ENCODE assay signal across 34 cellular contexts in the genomic region with DNA sequence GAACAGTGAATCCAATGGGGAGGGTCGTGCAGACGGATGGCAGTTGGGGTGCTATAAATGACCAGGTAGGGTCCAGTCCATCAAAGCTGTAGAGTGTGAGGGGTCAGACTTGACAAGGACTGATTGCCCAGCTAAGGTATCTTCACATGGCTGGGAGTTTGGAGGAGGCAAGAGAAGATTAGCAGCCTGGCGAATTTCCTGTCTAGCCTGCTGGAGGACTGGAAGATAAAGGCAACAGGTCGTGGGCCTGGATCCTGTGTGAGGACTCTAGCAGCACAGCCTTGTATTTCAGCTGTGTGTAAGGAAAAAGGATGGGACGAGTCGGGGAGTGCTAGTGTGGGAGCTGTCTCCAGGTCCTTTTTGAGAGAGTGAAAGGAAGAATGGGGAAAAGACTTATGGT. TPM values are rescaled to one million over a fixed set of nuclear protein-coding genes. Genes with fewer than 3 reads are reported as not detected.
"Had no signal": no experiment of that assay in that cellular context is flagged by ENCODE, and none has a peak within 500 bp of the region (broad histone marks: within the 10 kb centered on the region; RNA-seq: fewer than 3 reads in every experiment).

No MANE protein-coding gene starts in this region.

- H3K4me1 ChIP-seq: ascending aorta, breast epithelium, esophagus muscularis mucosa, gastrocnemius medialis had no signal

- H3K36me3 Mint-ChIP-seq: activated naive CD4-positive, alpha-beta T cell treated with anti-CD3 and anti-CD28 coated beads, Interleukin-2, amount 50 U/mL, for 72 hours; brain; T-cell had no signal

- H3K27ac ChIP-seq: ascending aorta, breast epithelium, cardiac muscle cell, colonic mucosa, dorsolateral prefrontal cortex, esophagus muscularis mucosa, foreskin keratinocyte, gastrocnemius medialis, heart left ventricle, WERI-Rb-1 had no signal

- H3K27me3 Mint-ChIP-seq: activated B cell treated with CpG ODN at 0.5 μM for 24 hours; activated naive CD8-positive, alpha-beta T cell treated with anti-CD3 and anti-CD28 coated beads, Interleukin-2, amount 10 ng/mL, durations not matched to agents 7 days and 5 days; activated T-cell treated with anti-CD3 and anti-CD28 coated beads, Interleukin-2, amount 50 U/mL, for 24 hours had no signal

- H3K4me3 Mint-ChIP-seq: activated B cell treated with CpG ODN at 0.5 μM for 24 hours; activated CD8-positive, alpha-beta T cell treated with anti-CD3 and anti-CD28 coated beads for 36 hours; activated naive CD4-positive, alpha-beta T cell treated with anti-CD3 and anti-CD28 coated beads for 36 hours; activated naive CD8-positive, alpha-beta T cell treated with anti-CD3 and anti-CD28 coated beads, Interleukin-2, amount 10 ng/mL, durations not matched to agents 7 days and 5 days; activated T-cell treated with anti-CD3 and anti-CD28 coated beads, Interleukin-2, amount 50 U/mL, for 24 hours; activated T-cell treated with anti-CD3 and anti-CD28 coated beads, Interleukin-2, amount 50 U/mL, for 72 hours; brain; dendritic cell treated with granulocyte-macrophage colony-stimulating factor and Interleukin-4, amounts not matched to agents 40 ng/mL and 50 ng/mL, for 4 days; T-cell; T-helper 1 cell treated with Interleukin-12 subunit alpha and Interleukin-12 subunit beta and Interleukin-4 antibody, amounts not matched to agents 30 μg/mL and 1 μg/mL, for 36 hours had no signal

- ATAC-seq: activated CD4-positive, CD25-positive, alpha-beta regulatory T cell treated with anti-CD3 and anti-CD28 coated beads, Interleukin-2, amount 50 U/mL, for 24 hours; activated CD8-positive, alpha-beta T cell treated with anti-CD3 and anti-CD28 coated beads for 36 hours; activated naive CD4-positive, alpha-beta T cell treated with anti-CD3 and anti-CD28 coated beads, Interleukin-2, amount 50 U/mL, for 72 hours; activated T-cell treated with anti-CD3 and anti-CD28 coated beads, Interleukin-2, amount 50 U/mL, for 72 hours; foreskin keratinocyte; gastrocnemius medialis; heart left ventricle; T-cell had no signal

- H3K27me3 ChIP-seq: ascending aorta, cardiac muscle cell, colonic mucosa, foreskin keratinocyte, gastrocnemius medialis, heart left ventricle had no signal

- H3K27ac Mint-ChIP-seq: activated B cell treated with CpG ODN at 0.5 μM for 24 hours; activated CD8-positive, alpha-beta T cell treated with anti-CD3 and anti-CD28 coated beads for 36 hours; activated naive CD4-positive, alpha-beta T cell treated with anti-CD3 and anti-CD28 coated beads for 36 hours; activated naive CD4-positive, alpha-beta T cell treated with anti-CD3 and anti-CD28 coated beads, Interleukin-2, amount 50 U/mL, for 72 hours; activated naive CD8-positive, alpha-beta T cell treated with anti-CD3 and anti-CD28 coated beads, Interleukin-2, amount 10 ng/mL, durations not matched to agents 7 days and 5 days; activated T-cell treated with anti-CD3 and anti-CD28 coated beads, Interleukin-2, amount 50 U/mL, for 24 hours; activated T-cell treated with anti-CD3 and anti-CD28 coated beads, Interleukin-2, amount 50 U/mL, for 72 hours; brain; dendritic cell treated with granulocyte-macrophage colony-stimulating factor and Interleukin-4, amounts not matched to agents 40 ng/mL and 50 ng/mL, for 4 days; T-cell; T-helper 1 cell treated with Interleukin-12 subunit alpha and Interleukin-12 subunit beta and Interleukin-4 antibody, amounts not matched to agents 30 μg/mL and 1 μg/mL, for 36 hours had no signal

- H3K36me3 ChIP-seq: ascending aorta, breast epithelium, cardiac muscle cell, colonic mucosa, esophagus muscularis mucosa, gastrocnemius medialis, heart left ventricle, WERI-Rb-1 had no signal

- H3K4me1 Mint-ChIP-seq: brain had no signal

- H3K4me3 ChIP-seq: ascending aorta, breast epithelium, cardiac muscle cell, colonic mucosa, dorsolateral prefrontal cortex, esophagus muscularis mucosa, gastrocnemius medialis, heart left ventricle had no signal

- DNase-seq: activated B cell treated with CpG ODN at 0.5 μM for 24 hours; activated CD4-positive, alpha-beta T cell treated with anti-CD3 and anti-CD28 coated beads for 48 hours; activated CD4-positive, alpha-beta T cell treated with anti-CD3 and anti-CD28 coated beads, Interleukin-2, amount 50 U/mL, for 1 hour; activated CD4-positive, alpha-beta T cell treated with anti-CD3 and anti-CD28 coated beads, Interleukin-2, amount 50 U/mL, for 48 hours; activated CD8-positive, alpha-beta memory T cell treated with anti-CD3 and anti-CD28 coated beads for 24 hours; activated CD8-positive, alpha-beta memory T cell treated with anti-CD3 and anti-CD28 coated beads, Interleukin-2, amount 50 U/mL, for 4 hours; activated CD8-positive, alpha-beta T cell treated with anti-CD3 and anti-CD28 coated beads for 36 hours; activated gamma-delta T cell treated with Interleukin-2 at 50 U/mL for 16 hours; activated naive CD4-positive, alpha-beta T cell treated with anti-CD3 and anti-CD28 coated beads for 36 hours; activated naive CD8-positive, alpha-beta T cell treated with anti-CD3 and anti-CD28 coated beads, Interleukin-2, amount 10 ng/mL, durations not matched to agents 7 days and 5 days; activated T-cell treated with anti-CD3 and anti-CD28 coated beads for 4 hours; activated T-cell treated with anti-CD3 and anti-CD28 coated beads, Interleukin-2, amount 50 U/mL, for 24 hours; activated T-cell treated with anti-CD3 and anti-CD28 coated beads, Interleukin-2, amount 50 U/mL, for 72 hours; central memory CD4-positive, alpha-beta T cell; cerebellar nuclear complex; colonic mucosa; dorsolateral prefrontal cortex; effector memory CD4-positive, alpha-beta T cell; foreskin keratinocyte; gastrocnemius medialis; glutamatergic neuron; heart left ventricle; T-cell; T-helper 9 cell; WERI-Rb-1 had no signal

- H3K9me3 ChIP-seq: ascending aorta, breast epithelium, colonic mucosa, esophagus muscularis mucosa, gastrocnemius medialis, heart left ventricle had no signal

- H3K9me3 Mint-ChIP-seq: activated B cell treated with CpG ODN at 0.5 μM for 24 hours; activated CD8-positive, alpha-beta T cell treated with anti-CD3 and anti-CD28 coated beads for 36 hours; activated naive CD4-positive, alpha-beta T cell treated with anti-CD3 and anti-CD28 coated beads for 36 hours; activated naive CD4-positive, alpha-beta T cell treated with anti-CD3 and anti-CD28 coated beads, Interleukin-2, amount 50 U/mL, for 72 hours; activated T-cell treated with anti-CD3 and anti-CD28 coated beads, Interleukin-2, amount 50 U/mL, for 24 hours; activated T-cell treated with anti-CD3 and anti-CD28 coated beads, Interleukin-2, amount 50 U/mL, for 72 hours; dendritic cell treated with granulocyte-macrophage colony-stimulating factor and Interleukin-4, amounts not matched to agents 40 ng/mL and 50 ng/mL, for 4 days; T-cell had no signal

RNA-seq across cellular contexts. Expression of a gene that starts 17.8 kb away (rescaled TPM):
- total RNA-seq: ascending aorta, foreskin keratinocyte had no signal
- polyA plus RNA-seq: foreskin keratinocyte had no signal

RNA-seq across cellular contexts. Expression of a gene that starts 18.6 kb away (rescaled TPM):
- total RNA-seq: activated naive CD4-positive, alpha-beta T cell treated with anti-CD3 and anti-CD28 coated beads for 36 hours; ascending aorta; cardiac muscle cell; foreskin keratinocyte had no signal
- polyA plus RNA-seq: cardiac muscle cell, foreskin keratinocyte had no signal

RNA-seq across cellular contexts. Expression of a gene that starts 35.4 kb away (rescaled TPM):
- total RNA-seq: activated naive CD4-positive, alpha-beta T cell treated with anti-CD3 and anti-CD28 coated beads for 36 hours; cardiac muscle cell; foreskin keratinocyte had no signal
- polyA plus RNA-seq: cardiac muscle cell, foreskin keratinocyte had no signal
